In the genomic region with DNA sequence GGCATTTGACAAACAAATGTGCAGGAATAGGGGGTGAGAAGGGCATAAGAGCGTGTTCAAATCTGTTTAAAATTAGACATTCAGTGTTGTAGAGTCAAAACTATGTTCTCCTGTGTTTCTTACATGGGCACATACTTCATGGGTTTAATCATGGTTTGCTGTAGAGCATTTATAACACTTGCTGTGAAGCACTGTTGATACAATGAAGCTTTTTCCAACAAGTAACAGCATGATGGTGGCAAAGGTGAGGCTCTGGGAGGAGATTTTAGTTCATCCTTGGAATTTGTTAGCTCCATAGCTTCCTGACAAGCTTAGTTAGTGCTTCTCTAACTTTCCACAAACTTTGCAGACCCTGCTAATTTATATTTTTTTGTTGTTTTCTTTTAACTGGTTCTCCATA, we compare ENCODE assay signal across 21 cellular contexts.
"Had no signal": no experiment of that assay in that cellular context is flagged by ENCODE, and none has a peak within 500 bp of the region (broad histone marks: within the 10 kb centered on the region; RNA-seq: fewer than 3 reads in every experiment).

No MANE protein-coding gene starts in this region.

- H3K4me3 ChIP-seq: gastroesophageal sphincter, lung, tibial artery, upper lobe of left lung, uterus had no signal

- H3K9me3 Mint-ChIP-seq: dendritic cell treated with granulocyte-macrophage colony-stimulating factor and Interleukin-4, amounts not matched to agents 40 ng/mL and 50 ng/mL, for 4 days had no signal

- H3K9me3 ChIP-seq: gastroesophageal sphincter, tibial artery, upper lobe of left lung, uterus had no signal

- H3K36me3 Mint-ChIP-seq: naive thymus-derived CD4-positive, alpha-beta T cell; stimulated activated effector memory CD8-positive, alpha-beta T cell treated with anti-CD3 and anti-CD28 coated beads, Interleukin-12 subunit alpha, Interleukin-12 subunit beta, amount 100 ng/mL, for 72 hours had no signal

- H3K27ac Mint-ChIP-seq: dendritic cell treated with granulocyte-macrophage colony-stimulating factor and Interleukin-4, amounts not matched to agents 40 ng/mL and 50 ng/mL, for 4 days; effector memory CD8-positive, alpha-beta T cell; naive thymus-derived CD4-positive, alpha-beta T cell; nephron progenitor cell; stimulated activated effector memory CD8-positive, alpha-beta T cell treated with anti-CD3 and anti-CD28 coated beads, Interleukin-12 subunit alpha, Interleukin-12 subunit beta, amount 100 ng/mL, for 72 hours; stimulated activated naive CD8-positive, alpha-beta T cell treated with anti-CD3 and anti-CD28 coated beads, Interleukin-15, Interleukin-2, amounts not matched to agents 100 ng/mL and 50 ng/mL, for 24 hours had no signal

- H3K27ac ChIP-seq: gastroesophageal sphincter, tibial artery, upper lobe of left lung, uterus had no signal

- DNase-seq: effector memory CD8-positive, alpha-beta T cell; erythroblast; glutamatergic neuron; left colon; left ventricle myocardium superior; mesendoderm; naive thymus-derived CD4-positive, alpha-beta T cell; nephron progenitor cell; posterior cingulate gyrus; small intestine; stimulated activated CD4-positive, alpha-beta T cell treated with anti-CD3 and anti-CD28 coated beads, Interleukin-4, amount 100 ng/mL, for 1 hour; stimulated activated CD8-positive, alpha-beta memory T cell treated with anti-CD3 and anti-CD28 coated beads, Interleukin-4, amount 100 ng/mL, for 48 hours; tibial artery; upper lobe of left lung; uterus had no signal

- H3K27me3 ChIP-seq: gastroesophageal sphincter, tibial artery, upper lobe of left lung, uterus had no signal

- H3K4me1 ChIP-seq: gastroesophageal sphincter, tibial artery, upper lobe of left lung, uterus had no signal

- H3K4me1 Mint-ChIP-seq: central memory CD8-positive, alpha-beta T cell; naive thymus-derived CD4-positive, alpha-beta T cell; stimulated activated effector memory CD8-positive, alpha-beta T cell treated with anti-CD3 and anti-CD28 coated beads, Interleukin-12 subunit alpha, Interleukin-12 subunit beta, amount 100 ng/mL, for 72 hours had no signal

- H3K36me3 ChIP-seq: gastroesophageal sphincter, tibial artery, upper lobe of left lung, uterus had no signal

- ATAC-seq: effector memory CD8-positive, alpha-beta T cell; gastroesophageal sphincter; left colon; left ventricle myocardium superior; naive thymus-derived CD4-positive, alpha-beta T cell; stimulated activated effector memory CD8-positive, alpha-beta T cell treated with anti-CD3 and anti-CD28 coated beads, Interleukin-12 subunit alpha, Interleukin-12 subunit beta, amount 100 ng/mL, for 72 hours had no signal

- H3K4me3 Mint-ChIP-seq: central memory CD8-positive, alpha-beta T cell; dendritic cell treated with granulocyte-macrophage colony-stimulating factor and Interleukin-4, amounts not matched to agents 40 ng/mL and 50 ng/mL, for 4 days; effector memory CD8-positive, alpha-beta T cell; naive thymus-derived CD4-positive, alpha-beta T cell; nephron progenitor cell; stimulated activated effector memory CD8-positive, alpha-beta T cell treated with anti-CD3 and anti-CD28 coated beads, Interleukin-12 subunit alpha, Interleukin-12 subunit beta, amount 100 ng/mL, for 72 hours; stimulated activated naive CD8-positive, alpha-beta T cell treated with anti-CD3 and anti-CD28 coated beads, Interleukin-15, Interleukin-2, amounts not matched to agents 100 ng/mL and 50 ng/mL, for 24 hours had no signal

- H3K27me3 Mint-ChIP-seq: central memory CD8-positive, alpha-beta T cell; dendritic cell treated with granulocyte-macrophage colony-stimulating factor and Interleukin-4, amounts not matched to agents 40 ng/mL and 50 ng/mL, for 4 days; effector memory CD8-positive, alpha-beta T cell; naive thymus-derived CD4-positive, alpha-beta T cell; stimulated activated naive CD8-positive, alpha-beta T cell treated with anti-CD3 and anti-CD28 coated beads, Interleukin-15, Interleukin-2, amounts not matched to agents 100 ng/mL and 50 ng/mL, for 24 hours had no signal
